ENCODE assay signal across 1 cellular context in the genomic region with DNA sequence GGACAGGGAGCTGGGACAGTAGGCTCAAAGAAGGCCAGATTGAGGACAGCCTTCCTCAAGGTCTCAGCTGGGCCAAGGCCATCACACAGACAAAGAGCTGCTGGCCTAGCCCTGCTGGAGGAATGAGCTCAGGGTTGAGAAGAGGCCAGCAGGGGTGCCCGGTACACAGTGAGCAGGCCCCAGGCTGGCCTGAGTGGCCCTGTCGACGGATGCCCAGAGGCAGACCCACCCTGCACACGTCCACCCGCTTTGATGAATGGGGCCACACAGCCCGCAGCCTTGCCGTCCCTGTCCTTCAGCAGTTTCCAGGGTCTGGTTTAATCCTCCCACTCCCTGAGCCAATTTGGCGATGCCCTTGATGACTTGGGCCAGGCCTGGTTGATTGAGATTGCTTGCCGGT.
A peak's percentile ranks its signal among the peaks of the same experiment; 100 is the strongest.
TF ChIP-seq lines count a peak whose summit lies in the region.

No MANE protein-coding gene starts in this region.

TF ChIP-seq in HepG2, 621 proteins besides CTCF, POLR2A, EP300 and RAD21 (continued from another document):
- TF ChIP-seq ZNF687 (CRISPR knock-in tag; IDR thresholded peaks at IDR 0.05) = peak; percentile 12; the same call in 1 of the 2 replicates
